Comparison of ENCODE assay signal across 19 cellular contexts in genomic region chr5:177432905-177433657, GRCh38. TPM values are rescaled to one million over a fixed set of nuclear protein-coding genes. Genes with fewer than 3 reads are reported as not detected.
DNase-seq lines count a peak whose midpoint lies in the region; ATAC-seq, FAIRE-seq and TF ChIP-seq lines count a peak whose summit lies in the region.
"Had no signal": no experiment of that assay in that cellular context is flagged by ENCODE, and none has a peak within 500 bp of the region (broad histone marks: within the 10 kb centered on the region; RNA-seq: fewer than 3 reads in every experiment).

No MANE protein-coding gene starts in this region.

- peak overlapping the region; percentile 5 for H3K23ac ChIP-seq in neuronal stem cell (ENCODE audit: low read depth, low read length, poor library complexity)

- H3K9me3 ChIP-seq in neuronal stem cell (replicated peaks in 1 of 2; ENCODE audit: control insufficient read depth in 2 of 2, insufficient read depth in 1 of 2, low read depth in 1 of 2, low read length in 2 of 2) (no peaks in the 10 kb centered on the region), testis (no peaks in the 10 kb centered on the region)
- H3K9me3 ChIP-seq: A549, Caco-2, SJSA1 had no signal

- DNase-seq in activated CD4-positive, alpha-beta T cell treated with anti-CD3 and anti-CD28 coated beads, Interleukin-2, amount 10 ng/mL, durations not matched to agents 7 days and 5 days, result no peak
- no peak for DNase-seq in activated CD4-positive, alpha-beta T cell treated with anti-CD3 and anti-CD28 coated beads, Interleukin-2, amount 50 U/mL, for 4 hours
- DNase-seq in GM12892 (ENCODE audit: insufficient read length) (no peak), neuronal stem cell (ENCODE audit: low spot score) (no peak), testis (no peak)
- no peak for DNase-seq in activated naive CD4-positive, alpha-beta T cell treated with anti-CD3 and anti-CD28 coated beads, Interleukin-2, amount 50 U/mL, for 72 hours (ENCODE audit: low spot score in 2 of 2)
- DNase-seq: Caco-2; KG1; NCI-H146; stimulated activated CD4-positive, alpha-beta T cell treated with anti-CD3 and anti-CD28 coated beads, Interleukin-12 subunit alpha, Interleukin-12 subunit beta, amount 100 ng/mL, for 4 hours had no signal

- H2BK120ac ChIP-seq in neuronal stem cell (ENCODE audit: low read depth, low read length), result no peak overlapping the region

- no CpG with 5 or more reads among the region's 23 CpGs for WGBS in neuronal stem cell (ENCODE audit: extremely low coverage in 2 of 2, insufficient read length in 2 of 2, insufficient replicate concordance in 1 of 2), 2 donors
- 94 to 95% methylated on average over 17 to 23 of the region's 23 CpGs for WGBS in testis, 2 donors

- CTCF ChIA-PET in activated CD4-positive, alpha-beta T cell treated with anti-CD3 and anti-CD28 coated beads, Interleukin-2, amount 10 ng/mL, durations not matched to agents 7 days and 5 days (lab: Charles Lee), result interaction anchor here (1.1 to 53.2 kb wide), 7 partner anchors 10 to 125 kb away, joined by 3 to 1643 read pairs (median 6); partner anchors contain the start of genes DBN1, F12, PFN3 and PRR7

- no peak overlapping the region for H3K18ac ChIP-seq in neuronal stem cell (ENCODE audit: low read length)

- H2AFZ ChIP-seq in neuronal stem cell (ENCODE audit: low read length), result no peak overlapping the region

- H3K9me3 Mint-ChIP-seq in activated CD4-positive, alpha-beta T cell treated with anti-CD3 and anti-CD28 coated beads, Interleukin-2, amount 10 ng/mL, durations not matched to agents 7 days and 5 days, result no peaks in the 10 kb centered on the region
- no peaks in the 10 kb centered on the region for H3K9me3 Mint-ChIP-seq in activated naive CD4-positive, alpha-beta T cell treated with anti-CD3 and anti-CD28 coated beads, Interleukin-2, amount 50 U/mL, for 72 hours

- H3K36me3 ChIP-seq in neuronal stem cell (replicated peaks in 1 of 2; ENCODE audit: control insufficient read depth in 2 of 2, insufficient read depth in 2 of 2, low read length in 2 of 2) (peaks cover 43 to 80% of the 10 kb centered on the region in 2 donors), testis (ENCODE audit: low read depth, missing control alignments) (no peaks in the 10 kb centered on the region)

- no peak for ATAC-seq in activated naive CD4-positive, alpha-beta T cell treated with anti-CD3 and anti-CD28 coated beads, Interleukin-2, amount 50 U/mL, for 72 hours
- no peak for ATAC-seq in GM19452 (IDR thresholded peaks at IDR 0.05; ENCODE audit: unreplicated experiment)
- ATAC-seq in HG02884 (IDR thresholded peaks at IDR 0.05; ENCODE audit: unreplicated experiment), result no peak

- no peak overlapping the region for H4K91ac ChIP-seq in neuronal stem cell (ENCODE audit: low read depth, low read length, poor library complexity)

- H3K4me3 Mint-ChIP-seq in activated CD4-positive, alpha-beta T cell treated with anti-CD3 and anti-CD28 coated beads, Interleukin-2, amount 10 ng/mL, durations not matched to agents 7 days and 5 days, result peak overlapping the region; percentile 51

- FAIRE-seq in GM12892 (lab: Jason Lieb, UNC), result no peak
- FAIRE-seq: A549, keratinocyte, TTC549 had no signal

- H3K4me3 ChIP-seq in neuronal stem cell (ENCODE audit: low read length in 2 of 2) (no peak overlapping the region), testis (no peak overlapping the region)
- H3K4me3 ChIP-seq: A549, SJSA1 had no signal

- H3K4ac ChIP-seq in neuronal stem cell (ENCODE audit: low read length), result no peak overlapping the region

- H3K27me3 Mint-ChIP-seq in activated CD4-positive, alpha-beta T cell treated with anti-CD3 and anti-CD28 coated beads, Interleukin-2, amount 10 ng/mL, durations not matched to agents 7 days and 5 days, result no peaks in the 10 kb centered on the region

- H3K9ac ChIP-seq in neuronal stem cell (ENCODE audit: low read depth, low read length, poor library complexity), result no peak overlapping the region

- H2BK12ac ChIP-seq in neuronal stem cell (ENCODE audit: low read length), result no peak overlapping the region

- H3K27me3 ChIP-seq in neuronal stem cell (ENCODE audit: control insufficient read depth in 3 of 3, insufficient read depth in 3 of 3, low read depth in 1 of 3, low read length in 3 of 3) (no peaks in the 10 kb centered on the region), testis (no peaks in the 10 kb centered on the region)
- H3K27me3 ChIP-seq: SJSA1 had no signal

- peak overlapping the region; percentile 85 for H3K27ac Mint-ChIP-seq in activated CD4-positive, alpha-beta T cell treated with anti-CD3 and anti-CD28 coated beads, Interleukin-2, amount 10 ng/mL, durations not matched to agents 7 days and 5 days
- H3K27ac Mint-ChIP-seq in activated naive CD4-positive, alpha-beta T cell treated with anti-CD3 and anti-CD28 coated beads, Interleukin-2, amount 50 U/mL, for 72 hours, result peak overlapping the region; percentile 85 to 90

- peak; percentile 33; the same call in 1 of the 2 replicates for TF ChIP-seq POLR2A in GM12892 (IDR thresholded peaks at IDR 0.05; ENCODE audit: low read depth, low read length)
- TF ChIP-seq POLR2A in testis (IDR thresholded peaks at IDR 0.05), result no peak

- no peak overlapping the region for H2BK15ac ChIP-seq in neuronal stem cell (ENCODE audit: low read length)

- H3K4me2 ChIP-seq in neuronal stem cell (ENCODE audit: insufficient read depth, low read length, poor library complexity, severe bottlenecking), result no peak overlapping the region
- H3K4me2 ChIP-seq: A549 had no signal

- no peak overlapping the region for H3K14ac ChIP-seq in neuronal stem cell (ENCODE audit: low read length)

- peaks cover 82% of the 10 kb centered on the region for H3K4me1 Mint-ChIP-seq in activated CD4-positive, alpha-beta T cell treated with anti-CD3 and anti-CD28 coated beads, Interleukin-2, amount 10 ng/mL, durations not matched to agents 7 days and 5 days

- H3K27ac ChIP-seq in neuronal stem cell (replicated peaks; ENCODE audit: low read length) (no peak overlapping the region), testis (no peak overlapping the region)
- H3K27ac ChIP-seq: SJSA1 had no signal

- H3K4me1 ChIP-seq in neuronal stem cell (ENCODE audit: control insufficient read depth in 2 of 2, insufficient read depth in 1 of 2, low read depth in 1 of 2, low read length in 2 of 2), result peaks cover under 1 to 2% of the 10 kb centered on the region in 2 donors
- H3K4me1 ChIP-seq in testis, result no peaks in the 10 kb centered on the region

- POLR2A ChIA-PET in activated CD4-positive, alpha-beta T cell treated with anti-CD3 and anti-CD28 coated beads, Interleukin-2, amount 10 ng/mL, durations not matched to agents 7 days and 5 days (lab: Charles Lee), result interaction anchor here (0.8 kb wide), 1 partner anchor 13 kb away, joined by 3 read pairs; the partner anchor contains the start of gene PRR7

- no peak overlapping the region for H2AK5ac ChIP-seq in neuronal stem cell (ENCODE audit: low read depth, low read length)

- no peak for TF ChIP-seq CTCF in testis (IDR thresholded peaks at IDR 0.05)

- no peak overlapping the region for H2BK5ac ChIP-seq in neuronal stem cell (ENCODE audit: low read length)

- H4K8ac ChIP-seq in neuronal stem cell (ENCODE audit: low read depth, low read length), result no peak overlapping the region

- peaks cover 4% of the 10 kb centered on the region for H3K79me1 ChIP-seq in neuronal stem cell (ENCODE audit: low read depth, low read length)

- intact Hi-C loops in testis (cut with DNase I; ENCODE audit: low total_unique reads), result no loop called here

- H3K36me3 Mint-ChIP-seq in activated CD4-positive, alpha-beta T cell treated with anti-CD3 and anti-CD28 coated beads, Interleukin-2, amount 10 ng/mL, durations not matched to agents 7 days and 5 days (ENCODE audit: low read depth), result peaks cover 88% of the 10 kb centered on the region
- peaks cover 31 to 41% of the 10 kb centered on the region in 2 donors for H3K36me3 Mint-ChIP-seq in activated naive CD4-positive, alpha-beta T cell treated with anti-CD3 and anti-CD28 coated beads, Interleukin-2, amount 50 U/mL, for 72 hours

RNA-seq across cellular contexts. Expression of gene GRK6, which starts 6.6 kb away (rescaled TPM):
- total RNA-seq in activated CD4-positive, alpha-beta T cell treated with anti-CD3 and anti-CD28 coated beads, Interleukin-2, amount 10 ng/mL, durations not matched to agents 7 days and 5 days, result 100 to 1,000 TPM; 242 to 296 TPM
- 26.9 TPM for polyA plus RNA-seq in GM12892 (2012; ENCODE audit: missing spikeins)
- total RNA-seq in activated naive CD4-positive, alpha-beta T cell treated with anti-CD3 and anti-CD28 coated beads, Interleukin-2, amount 50 U/mL, for 72 hours, result 100 to 1,000 TPM; 104 to 125 TPM
- 27.8 TPM for polyA plus RNA-seq in neuronal stem cell (2013, experiment 1 of 2)
- polyA plus RNA-seq in neuronal stem cell (2013, experiment 2 of 2), result 27.7 TPM
- 10 to 100 TPM; 51.8 to 57.0 TPM for total RNA-seq in testis
- 32.6 TPM for polyA plus RNA-seq in testis (ENCODE audit: insufficient read depth, low read depth, low replicate concordance)

RNA-seq across cellular contexts. Expression of gene PRR7, which starts 13.5 kb away (rescaled TPM):
- 1 to 10 TPM; 5.3 to 9.7 TPM for total RNA-seq in activated CD4-positive, alpha-beta T cell treated with anti-CD3 and anti-CD28 coated beads, Interleukin-2, amount 10 ng/mL, durations not matched to agents 7 days and 5 days
- 0.34 TPM for polyA plus RNA-seq in GM12892 (2012; ENCODE audit: missing spikeins)
- total RNA-seq in activated naive CD4-positive, alpha-beta T cell treated with anti-CD3 and anti-CD28 coated beads, Interleukin-2, amount 50 U/mL, for 72 hours, result 10 to 100 TPM in 1 of 2 donors, 1 to 10 TPM in 1; 4.1 to 11.4 TPM
- 26.8 TPM for polyA plus RNA-seq in neuronal stem cell (2013, experiment 1 of 2)
- polyA plus RNA-seq in neuronal stem cell (2013, experiment 2 of 2), result 26.8 TPM
- total RNA-seq in testis, result 10 to 100 TPM; 19.9 to 23.2 TPM
- 2.8 TPM for polyA plus RNA-seq in testis (ENCODE audit: insufficient read depth, low read depth, low replicate concordance)

RNA-seq across cellular contexts. Expression of gene F12, which starts 23.7 kb away (rescaled TPM):
- total RNA-seq in activated CD4-positive, alpha-beta T cell treated with anti-CD3 and anti-CD28 coated beads, Interleukin-2, amount 10 ng/mL, durations not matched to agents 7 days and 5 days, result under 1 TPM; 0.22 to 0.60 TPM
- polyA plus RNA-seq in GM12892 (2012; ENCODE audit: missing spikeins), result 0.74 TPM
- 1 to 10 TPM; 2.2 to 9.8 TPM for total RNA-seq in activated naive CD4-positive, alpha-beta T cell treated with anti-CD3 and anti-CD28 coated beads, Interleukin-2, amount 50 U/mL, for 72 hours
- polyA plus RNA-seq in neuronal stem cell (2013, experiment 1 of 2), result 2.1 TPM
- polyA plus RNA-seq in neuronal stem cell (2013, experiment 2 of 2), result 2.5 TPM
- total RNA-seq in testis, result 1 to 10 TPM; 5.3 to 5.8 TPM
- 4.9 TPM for polyA plus RNA-seq in testis (ENCODE audit: insufficient read depth, low read depth, low replicate concordance)

RNA-seq across cellular contexts. Expression of gene PFN3, which starts 32.6 kb away (rescaled TPM):
- not detected for total RNA-seq in activated CD4-positive, alpha-beta T cell treated with anti-CD3 and anti-CD28 coated beads, Interleukin-2, amount 10 ng/mL, durations not matched to agents 7 days and 5 days
- polyA plus RNA-seq in GM12892 (2012; ENCODE audit: missing spikeins), result not detected
- not detected for total RNA-seq in activated naive CD4-positive, alpha-beta T cell treated with anti-CD3 and anti-CD28 coated beads, Interleukin-2, amount 50 U/mL, for 72 hours
- polyA plus RNA-seq in neuronal stem cell (2013, experiment 1 of 2), result not detected
- polyA plus RNA-seq in neuronal stem cell (2013, experiment 2 of 2), result not detected
- total RNA-seq in testis, result 10 to 100 TPM; 27.5 to 45.7 TPM
- 7.4 TPM for polyA plus RNA-seq in testis (ENCODE audit: insufficient read depth, low read depth, low replicate concordance)
- total RNA-seq: Caco-2, epithelial cell of proximal tubule, NCI-H460, posterior vena cava, SJSA1 had no signal
- polyA plus RNA-seq: A549, keratinocyte had no signal

RNA-seq across cellular contexts. Expression of gene DBN1, which starts 40.4 kb away (rescaled TPM):
- 1 to 10 TPM; 4.2 to 4.8 TPM for total RNA-seq in activated CD4-positive, alpha-beta T cell treated with anti-CD3 and anti-CD28 coated beads, Interleukin-2, amount 10 ng/mL, durations not matched to agents 7 days and 5 days
- 6.8 TPM for polyA plus RNA-seq in GM12892 (2012; ENCODE audit: missing spikeins)
- 10 to 100 TPM in 1 of 2 donors, 1 to 10 TPM in 1; 5.5 to 20.2 TPM for total RNA-seq in activated naive CD4-positive, alpha-beta T cell treated with anti-CD3 and anti-CD28 coated beads, Interleukin-2, amount 50 U/mL, for 72 hours
- polyA plus RNA-seq in neuronal stem cell (2013, experiment 1 of 2), result 205 TPM
- polyA plus RNA-seq in neuronal stem cell (2013, experiment 2 of 2), result 197 TPM
- total RNA-seq in testis, result 10 to 100 TPM; 69.6 to 83.1 TPM
- polyA plus RNA-seq in testis (ENCODE audit: insufficient read depth, low read depth, low replicate concordance), result 50.5 TPM
